7 cellular contexts compared by ENCODE assay signal in the genomic region with DNA sequence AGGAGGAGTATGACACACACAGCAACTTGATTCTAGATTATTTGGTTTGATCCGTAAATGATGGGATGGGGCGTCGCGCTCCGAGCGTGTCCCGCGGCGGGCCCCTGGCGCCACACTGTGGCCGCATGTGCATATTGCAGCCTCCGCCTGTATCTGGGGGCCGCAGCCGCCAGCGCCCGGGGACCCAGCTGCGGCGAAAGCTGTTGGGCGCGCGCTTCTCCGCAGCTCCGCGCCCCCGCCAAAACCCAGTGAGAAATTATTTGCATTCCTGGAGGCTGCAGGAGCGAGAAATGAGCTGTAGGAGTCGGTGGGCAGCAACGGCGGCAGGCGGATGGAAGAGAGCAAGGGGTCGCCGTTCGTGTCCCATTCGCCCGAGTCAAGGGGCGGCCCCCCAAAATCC. TPM values are rescaled to one million over a fixed set of nuclear protein-coding genes. Genes with fewer than 3 reads are reported as not detected.
DNase-seq lines count a peak whose midpoint lies in the region; ATAC-seq lines count a peak whose summit lies in the region.
"Not testable (repeated sequence)": the region's sequence is repeated elsewhere in the genome, so short reads cannot be mapped to it uniquely, and the experiment has no call there.

No MANE protein-coding gene starts in this region.

- CTCF ChIA-PET in activated CD4-positive, alpha-beta T cell treated with anti-CD3 and anti-CD28 coated beads for 36 hours (lab: Charles Lee) = not testable (repeated sequence)

- DNase-seq in NCI-H2171 treated with DMSO at 0.1 percent for 48 hours (lab: John Stamatoyannopoulos, UW) = peak; percentile 23
- peak; percentile 75 for DNase-seq in activated CD4-positive, alpha-beta T cell treated with anti-CD3 and anti-CD28 coated beads for 36 hours
- peak in 40 of 61 donors; percentile 2 to 59 (median 26) for DNase-seq in caudate nucleus (lab: John Stamatoyannopoulos, UW)
- peak; percentile 73 for DNase-seq in sciatic nerve (ENCODE audit: low spot score)

- POLR2A ChIA-PET in activated CD4-positive, alpha-beta T cell treated with anti-CD3 and anti-CD28 coated beads for 36 hours (lab: Charles Lee) = interaction anchor here (0.6 kb wide), 1 partner anchor 895 kb away, joined by 4 read pairs; no protein-coding TSS in a partner anchor

- H3K4me3 Mint-ChIP-seq in activated CD4-positive, alpha-beta T cell treated with anti-CD3 and anti-CD28 coated beads for 36 hours = peak overlapping the region; percentile 89

- H3K9me3 ChIP-seq in iPS-18c (ENCODE audit: control insufficient read depth, insufficient read depth, low read length) = not testable (repeated sequence)

- H3K27ac ChIP-seq in caudate nucleus (ENCODE audit: low read depth, low read length) = not testable (repeated sequence)

- H3K27ac Mint-ChIP-seq in activated CD4-positive, alpha-beta T cell treated with anti-CD3 and anti-CD28 coated beads for 36 hours = peak overlapping the region; percentile 99

- not testable (repeated sequence) for H3K9me3 Mint-ChIP-seq in activated CD4-positive, alpha-beta T cell treated with anti-CD3 and anti-CD28 coated beads for 36 hours (ENCODE audit: low read depth)

- not testable (repeated sequence) for H3K4me1 Mint-ChIP-seq in activated CD4-positive, alpha-beta T cell treated with anti-CD3 and anti-CD28 coated beads for 36 hours

- not testable (repeated sequence) for H3K36me3 Mint-ChIP-seq in activated CD4-positive, alpha-beta T cell treated with anti-CD3 and anti-CD28 coated beads for 36 hours (ENCODE audit: low read depth)

- ATAC-seq in GM18519 (IDR thresholded peaks at IDR 0.05; ENCODE audit: low FRiP score, unreplicated experiment) (peak; percentile 53), HG02973 (IDR thresholded peaks at IDR 0.05; ENCODE audit: unreplicated experiment) (peak; percentile 71), sciatic nerve (peak; percentile 88)
- peak; percentile 76 for ATAC-seq in activated CD4-positive, alpha-beta T cell treated with anti-CD3 and anti-CD28 coated beads for 36 hours

- peak overlapping the region; percentile 53; the same call in 1 of the 2 replicates for H3K4me3 ChIP-seq in iPS-18c (ENCODE audit: insufficient read depth, low read depth, low read length)

- not testable (repeated sequence) for H3K27me3 Mint-ChIP-seq in activated CD4-positive, alpha-beta T cell treated with anti-CD3 and anti-CD28 coated beads for 36 hours

- intact Hi-C loops in activated CD4-positive, alpha-beta T cell treated with anti-CD3 and anti-CD28 coated beads for 36 hours (cut with DNase I, micrococcal nuclease); sciatic nerve (cut with DNase I): not testable (repeated sequence)

RNA-seq across cellular contexts. Expression of a gene that starts 10.0 kb away (rescaled TPM):
- total RNA-seq in activated CD4-positive, alpha-beta T cell treated with anti-CD3 and anti-CD28 coated beads for 36 hours = not detected
- 36.5 TPM for total RNA-seq in sciatic nerve

Comparison
In these comparisons a context has a peak if more than half of its experiments do, and no peak if none do; other contexts are left out.
1. DNase-seq: peak in every context shown above with its lines; median percentile 75 in activated CD4-positive, alpha-beta T cell treated with anti-CD3 and anti-CD28 coated beads for 36 hours; 73 in sciatic nerve; 26 in caudate nucleus; 23 in NCI-H2171 treated with DMSO at 0.1 percent for 48 hours.
2. RNA of a gene that starts 10.0 kb away (total RNA-seq): 36.5 TPM in sciatic nerve (single experiment); not detected in activated CD4-positive, alpha-beta T cell treated with anti-CD3 and anti-CD28 coated beads for 36 hours; every median in the first group is over 10 times any median in the second.
3. Peak in every context shown above with its lines, with median percentiles within 50 percentile points of each other: ATAC-seq.